ENCODE assay signal across 8 cellular contexts in the genomic region with DNA sequence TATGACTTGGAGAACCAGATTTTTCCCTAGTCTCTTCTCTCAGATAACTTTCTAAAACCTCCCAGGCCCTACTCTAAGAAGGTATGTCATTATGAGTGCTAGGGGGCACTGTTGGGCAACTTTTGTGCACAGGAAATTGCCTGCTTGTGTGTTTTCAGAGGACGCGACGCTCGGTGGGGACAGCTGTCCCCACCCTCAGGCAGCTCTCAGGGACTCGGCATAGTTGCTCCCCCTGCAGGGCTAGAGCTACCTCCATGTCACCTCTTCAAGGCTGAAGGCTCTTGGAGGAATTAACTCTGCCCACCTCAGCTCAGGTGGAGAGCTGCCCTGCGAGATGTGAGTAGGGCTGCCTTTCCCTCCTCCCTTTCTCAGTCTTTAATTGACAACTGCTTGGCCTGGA. TPM values are rescaled to one million over a fixed set of nuclear protein-coding genes. Genes with fewer than 3 reads are reported as not detected.
DNase-seq lines count a peak whose midpoint lies in the region; ATAC-seq and TF ChIP-seq lines count a peak whose summit lies in the region.

No MANE protein-coding gene starts in this region.

- ATAC-seq in GM21717 (IDR thresholded peaks at IDR 0.05; ENCODE audit: unreplicated experiment) (peak; percentile 44), HG03159 (IDR thresholded peaks at IDR 0.05; ENCODE audit: unreplicated experiment) (no peak)

- H3K9me3 ChIP-seq in ascending aorta = no peaks in the 10 kb centered on the region

- in situ Hi-C loops in SK-MEL-5 (cut with HindIII; ENCODE audit: low pct_unique_long_range_greater_than_20kb, low sequenced_read_pairs) = loop anchor here (5.0 to 25.0 kb wide), 2 partner anchors 90 to 375 kb away; a partner anchor contains a TSS

- intact Hi-C loops in ascending aorta (cut with DNase I) = no loop called here

- H3K27ac ChIP-seq in ascending aorta = no peak overlapping the region

- TF ChIP-seq CTCF in ascending aorta (IDR thresholded peaks at IDR 0.05) = peak in 2 of 3 experiments; percentile 30 to 45

- no peaks in the 10 kb centered on the region for H3K36me3 ChIP-seq in ascending aorta

- H3K27me3 ChIP-seq in ascending aorta = no peaks in the 10 kb centered on the region

- no peak overlapping the region for H3K4me3 ChIP-seq in ascending aorta

- H3K4me1 ChIP-seq in ascending aorta = peaks cover 3 to 16% of the 10 kb centered on the region in 2 donors

- DNase-seq in DMS153 treated with DMSO at 0.1 percent for 48 hours (lab: John Stamatoyannopoulos, UW; ENCODE audit: unreplicated experiment) = peak; percentile 34
- DNase-seq in NCI-H1105 (lab: John Stamatoyannopoulos, UW) = peak; percentile 63
- DNase-seq in SK-MEL-5 (ENCODE audit: low read depth, low spot score) = peak; percentile 72
- DNase-seq in ascending aorta (ENCODE audit: low spot score in 2 of 2) = no peak
- peak; percentile 68 for DNase-seq in kidney tubule cell (ENCODE audit: low spot score)
- DNase-seq in stimulated activated CD8-positive, alpha-beta memory T cell treated with anti-CD3 and anti-CD28 coated beads, Interleukin-2, amount 100 ng/mL, for 48 hours (ENCODE audit: low read depth in 2 of 2) = peak; percentile 20 to 25

RNA-seq across cellular contexts. Expression of a gene that starts 10.2 kb away (rescaled TPM):
- not detected in 2 replicates for total RNA-seq in SK-MEL-5 (2014; rRNA removed; shearing (Covaris generic))
- polyA plus RNA-seq in SK-MEL-5 (2015; cell fraction: cytosol; rRNA removed) = not detected in 2 replicates
- polyA plus RNA-seq in SK-MEL-5 (2015; cell fraction: nucleus; rRNA removed) = not detected in 2 replicates
- total RNA-seq in ascending aorta = not detected

RNA-seq across cellular contexts. Expression of a gene that starts 15.2 kb away (rescaled TPM):
- total RNA-seq in SK-MEL-5 (2014; rRNA removed; shearing (Covaris generic)) = not detected in 2 replicates
- not detected in 2 replicates for polyA plus RNA-seq in SK-MEL-5 (2015; cell fraction: cytosol; rRNA removed)
- polyA plus RNA-seq in SK-MEL-5 (2015; cell fraction: nucleus; rRNA removed) = not detected in 2 replicates
- not detected for total RNA-seq in ascending aorta

Comparison
In these comparisons a context has a peak if more than half of its experiments do, and no peak if none do; other contexts are left out.
1. DNase-seq: peak in DMS153 treated with DMSO at 0.1 percent for 48 hours (single experiment), NCI-H1105 (single experiment), SK-MEL-5 (single experiment), kidney tubule cell (single experiment) and stimulated activated CD8-positive, alpha-beta memory T cell treated with anti-CD3 and anti-CD28 coated beads, Interleukin-2, amount 100 ng/mL, for 48 hours (2 of 2); none in ascending aorta (0 of 2).